ENCODE assay signal across 9 cellular contexts in the genomic region with DNA sequence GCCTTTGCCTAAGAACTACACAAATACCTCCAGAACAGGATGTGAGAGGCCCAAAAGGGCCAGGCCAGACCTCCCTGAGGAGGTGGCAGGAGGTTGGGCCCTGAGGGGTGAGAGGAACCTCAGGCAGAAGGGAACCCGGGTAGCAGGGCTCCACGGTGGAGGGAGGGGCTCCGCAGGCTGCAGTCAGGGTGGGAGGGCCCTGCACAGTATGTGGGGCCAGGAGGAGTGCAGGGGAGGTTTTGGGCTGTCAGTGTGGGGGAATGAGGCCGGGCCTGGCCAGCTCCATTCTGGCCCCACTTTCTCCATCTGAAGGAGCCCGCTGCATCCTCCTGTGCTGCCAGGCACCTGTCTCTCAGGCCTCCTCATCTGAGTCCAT. TPM values are rescaled to one million over a fixed set of nuclear protein-coding genes. Genes with fewer than 3 reads are reported as not detected.
A peak's percentile ranks its signal among the peaks of the same experiment; 100 is the strongest.
DNase-seq lines count a peak whose midpoint lies in the region; ATAC-seq and TF ChIP-seq lines count a peak whose summit lies in the region.
"Had no signal": no experiment of that assay in that cellular context is flagged by ENCODE, and none has a peak within 500 bp of the region (broad histone marks: within the 10 kb centered on the region; RNA-seq: fewer than 3 reads in every experiment).

No MANE protein-coding gene starts in this region.

- peaks cover 37% of the 10 kb centered on the region for H3K27me3 Mint-ChIP-seq in GM23338 (ENCODE audit: insufficient read depth, low read depth, poor library complexity)

- H3K4me1 Mint-ChIP-seq in GM23338: peaks cover 48% of the 10 kb centered on the region

- H2BK120ac ChIP-seq in mesendoderm (ENCODE audit: low read depth, low read length): no peak overlapping the region

- TF ChIP-seq POLR2A in uterus (IDR thresholded peaks at IDR 0.05): no peak

- H4K8ac ChIP-seq in mesendoderm (ENCODE audit: low read depth, low read length): no peak overlapping the region

- H3K79me2 ChIP-seq in mesendoderm (ENCODE audit: control insufficient read depth, insufficient read depth, low read length) (no peaks in the 10 kb centered on the region), GM23338 (replicated peaks; ENCODE audit: insufficient read depth) (no peaks in the 10 kb centered on the region)

- H3K36me3 ChIP-seq in adipocyte (ENCODE audit: control insufficient read depth, insufficient read depth, low read length, severe bottlenecking): peaks cover 7% of the 10 kb centered on the region
- H3K36me3 ChIP-seq in mesendoderm (ENCODE audit: control insufficient read depth, insufficient read depth, low read length): no peaks in the 10 kb centered on the region
- no peaks in the 10 kb centered on the region for H3K36me3 ChIP-seq in uterus
- H3K36me3 ChIP-seq in GM23338 (ENCODE audit: insufficient read depth): no peaks in the 10 kb centered on the region; the same call in 1 of the 2 replicates

- peak overlapping the region; percentile 19 for H3K4ac ChIP-seq in mesendoderm (ENCODE audit: low read depth, low read length)

- no peak overlapping the region for H4K5ac ChIP-seq in mesendoderm (ENCODE audit: low read length)

- H4K20me1 ChIP-seq in GM23338 (replicated peaks; ENCODE audit: insufficient read depth): no peaks in the 10 kb centered on the region

- no peaks in the 10 kb centered on the region for H3K27me3 ChIP-seq in adipocyte (replicated peaks; ENCODE audit: control insufficient read depth, insufficient read depth, low read length)
- H3K27me3 ChIP-seq in mesendoderm (ENCODE audit: insufficient read depth, low read length, poor library complexity): no peaks in the 10 kb centered on the region
- H3K27me3 ChIP-seq in uterus: no peaks in the 10 kb centered on the region
- H3K27me3 ChIP-seq in GM23338 (ENCODE audit: insufficient read depth): no peaks in the 10 kb centered on the region

- H3K27ac ChIP-seq in mesendoderm (ENCODE audit: low read depth, low read length) (peak overlapping the region; percentile 32), uterus (peak overlapping the region; percentile 7 to 54), GM23338 (ENCODE audit: low read depth) (no peak overlapping the region)

- no peak overlapping the region for H3K18ac ChIP-seq in mesendoderm (ENCODE audit: low read length)

- no peak overlapping the region for H3K27ac Mint-ChIP-seq in GM23338

- H3K9ac ChIP-seq in adipocyte (ENCODE audit: low read length) (peak overlapping the region; percentile 11), mesendoderm (ENCODE audit: low read length) (no peak overlapping the region)

- H2AK5ac ChIP-seq in mesendoderm (ENCODE audit: low read length): no peak overlapping the region

- H3K4me3 ChIP-seq in adipocyte (ENCODE audit: low read length): no peak overlapping the region
- no peak overlapping the region for H3K4me3 ChIP-seq in mesendoderm (ENCODE audit: low read length)
- no peak overlapping the region for H3K4me3 ChIP-seq in uterus
- no peak overlapping the region for H3K4me3 ChIP-seq in GM23338

- no peak overlapping the region; the same call in 1 of the 2 replicates for H2AFZ ChIP-seq in GM23338

- WGBS in mesendoderm (ENCODE audit: extremely low coverage, insufficient coverage, low lambda C conversion rate): no CpG with 5 or more reads among the region's 5 CpGs

- H3K4me2 ChIP-seq in mesendoderm (ENCODE audit: low read length) (no peak overlapping the region), GM23338 (no peak overlapping the region)

- no peak for ATAC-seq in HG03175 (IDR thresholded peaks at IDR 0.05; ENCODE audit: unreplicated experiment)
- ATAC-seq in GM23338: no peak

- H3K9me3 ChIP-seq in adipocyte (ENCODE audit: control insufficient read depth, low read length) (no peaks in the 10 kb centered on the region), uterus (no peaks in the 10 kb centered on the region)

- H3K9me2 ChIP-seq in GM23338 (ENCODE audit: insufficient read depth): no peaks in the 10 kb centered on the region

- no peaks in the 10 kb centered on the region for H3K79me1 ChIP-seq in mesendoderm (ENCODE audit: low read length)

- H2BK15ac ChIP-seq in mesendoderm (replicated peaks; ENCODE audit: low read depth): no peak overlapping the region

- no peaks in the 10 kb centered on the region; the same call in 1 of the 3 replicates for H3K9me3 Mint-ChIP-seq in GM23338

- TF ChIP-seq CTCF in uterus (IDR thresholded peaks at IDR 0.05) (no peak), GM23338 (conservative IDR thresholded peaks at IDR 0.05; ENCODE audit: low read depth in 2 of 2) (no peak)

- peaks cover 16% of the 10 kb centered on the region for H3F3A ChIP-seq in GM23338 (replicated peaks; ENCODE audit: low read depth)

- H2BK5ac ChIP-seq in mesendoderm (ENCODE audit: low read length): no peak overlapping the region

- intact Hi-C loops in uterus (cut with DNase I; ENCODE audit: low total_unique reads): no loop called here

- no peak overlapping the region for H3K23ac ChIP-seq in mesendoderm (ENCODE audit: low read length)

- no peak overlapping the region for H3K4me3 Mint-ChIP-seq in GM23338

- DNase-seq in stimulated activated CD4-positive, alpha-beta T cell treated with anti-CD3 and anti-CD28 coated beads, Interleukin-15, amount 100 ng/mL, for 24 hours: peak; percentile 69
- no peak for DNase-seq in stimulated activated CD4-positive, alpha-beta T cell treated with anti-CD3 and anti-CD28 coated beads, Interleukin-4, amount 100 ng/mL, for 1 hour
- DNase-seq in adipocyte (ENCODE audit: low read depth) (no peak), mesendoderm (no peak), uterus (no peak), NCI-H446 (lab: John Stamatoyannopoulos, UW) (no peak), GM23338 (ENCODE audit: low spot score) (no peak)
- DNase-seq: NCI-H1417 treated with DMSO at 0.1 percent for 48 hours had no signal

- peaks cover 9% of the 10 kb centered on the region for H3K36me3 Mint-ChIP-seq in GM23338 (ENCODE audit: low read depth)

- peaks cover 38% of the 10 kb centered on the region for H3K4me1 ChIP-seq in adipocyte (ENCODE audit: control insufficient read depth, insufficient read depth, low read length)
- peaks cover 9% of the 10 kb centered on the region for H3K4me1 ChIP-seq in mesendoderm (ENCODE audit: control insufficient read depth, low read depth, low read length)
- H3K4me1 ChIP-seq in uterus: peaks cover 5 to 29% of the 10 kb centered on the region in 2 donors
- H3K4me1 ChIP-seq in GM23338 (ENCODE audit: insufficient read depth): peaks cover 9% of the 10 kb centered on the region

- peak overlapping the region; percentile 60 for H3K56ac ChIP-seq in mesendoderm (ENCODE audit: low read length)

TF ChIP-seq in GM23338, 12 proteins besides CTCF, POLR2A, EP300 and RAD21 (continues in another document):
- TF ChIP-seq STAT1 (IDR thresholded peaks at IDR 0.05; ENCODE audit: unreplicated experiment) (no peak), NANOG (IDR thresholded peaks at IDR 0.05; ENCODE audit: borderline replicate concordance) (no peak), JUNB (IDR thresholded peaks at IDR 0.05; ENCODE audit: unreplicated experiment) (no peak), ZNF114 (CRISPR knock-in tag; IDR thresholded peaks at IDR 0.05) (no peak), ZNF331 (CRISPR knock-in tag; IDR thresholded peaks at IDR 0.05; ENCODE audit: low read depth) (no peak), EZH2phosphoT487 (IDR thresholded peaks at IDR 0.05; ENCODE audit: unreplicated experiment) (no peak), CREB1 (CRISPR knock-in tag; IDR thresholded peaks at IDR 0.05; ENCODE audit: low read depth) (no peak), EZH2 (IDR thresholded peaks at IDR 0.05; ENCODE audit: low read depth, unreplicated experiment) (no peak)
- TF ChIP-seq, protein P1, sequence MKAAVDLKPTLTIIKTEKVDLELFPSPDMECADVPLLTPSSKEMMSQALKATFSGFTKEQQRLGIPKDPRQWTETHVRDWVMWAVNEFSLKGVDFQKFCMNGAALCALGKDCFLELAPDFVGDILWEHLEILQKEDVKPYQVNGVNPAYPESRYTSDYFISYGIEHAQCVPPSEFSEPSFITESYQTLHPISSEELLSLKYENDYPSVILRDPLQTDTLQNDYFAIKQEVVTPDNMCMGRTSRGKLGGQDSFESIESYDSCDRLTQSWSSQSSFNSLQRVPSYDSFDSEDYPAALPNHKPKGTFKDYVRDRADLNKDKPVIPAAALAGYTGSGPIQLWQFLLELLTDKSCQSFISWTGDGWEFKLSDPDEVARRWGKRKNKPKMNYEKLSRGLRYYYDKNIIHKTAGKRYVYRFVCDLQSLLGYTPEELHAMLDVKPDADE (IDR thresholded peaks at IDR 0.05): no peak
- TF ChIP-seq, protein P2, sequence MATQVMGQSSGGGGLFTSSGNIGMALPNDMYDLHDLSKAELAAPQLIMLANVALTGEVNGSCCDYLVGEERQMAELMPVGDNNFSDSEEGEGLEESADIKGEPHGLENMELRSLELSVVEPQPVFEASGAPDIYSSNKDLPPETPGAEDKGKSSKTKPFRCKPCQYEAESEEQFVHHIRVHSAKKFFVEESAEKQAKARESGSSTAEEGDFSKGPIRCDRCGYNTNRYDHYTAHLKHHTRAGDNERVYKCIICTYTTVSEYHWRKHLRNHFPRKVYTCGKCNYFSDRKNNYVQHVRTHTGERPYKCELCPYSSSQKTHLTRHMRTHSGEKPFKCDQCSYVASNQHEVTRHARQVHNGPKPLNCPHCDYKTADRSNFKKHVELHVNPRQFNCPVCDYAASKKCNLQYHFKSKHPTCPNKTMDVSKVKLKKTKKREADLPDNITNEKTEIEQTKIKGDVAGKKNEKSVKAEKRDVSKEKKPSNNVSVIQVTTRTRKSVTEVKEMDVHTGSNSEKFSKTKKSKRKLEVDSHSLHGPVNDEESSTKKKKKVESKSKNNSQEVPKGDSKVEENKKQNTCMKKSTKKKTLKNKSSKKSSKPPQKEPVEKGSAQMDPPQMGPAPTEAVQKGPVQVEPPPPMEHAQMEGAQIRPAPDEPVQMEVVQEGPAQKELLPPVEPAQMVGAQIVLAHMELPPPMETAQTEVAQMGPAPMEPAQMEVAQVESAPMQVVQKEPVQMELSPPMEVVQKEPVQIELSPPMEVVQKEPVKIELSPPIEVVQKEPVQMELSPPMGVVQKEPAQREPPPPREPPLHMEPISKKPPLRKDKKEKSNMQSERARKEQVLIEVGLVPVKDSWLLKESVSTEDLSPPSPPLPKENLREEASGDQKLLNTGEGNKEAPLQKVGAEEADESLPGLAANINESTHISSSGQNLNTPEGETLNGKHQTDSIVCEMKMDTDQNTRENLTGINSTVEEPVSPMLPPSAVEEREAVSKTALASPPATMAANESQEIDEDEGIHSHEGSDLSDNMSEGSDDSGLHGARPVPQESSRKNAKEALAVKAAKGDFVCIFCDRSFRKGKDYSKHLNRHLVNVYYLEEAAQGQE (IDR thresholded peaks at IDR 0.05; ENCODE audit: unreplicated experiment): no peak

RNA-seq across cellular contexts. Expression of a gene that starts 25.9 kb away (rescaled TPM):
- 15.4 TPM for polyA plus RNA-seq in mesendoderm (2013, experiment 1 of 2)
- polyA plus RNA-seq in mesendoderm (2013, experiment 2 of 2): 15.1 TPM
- 10 to 100 TPM; 18.4 to 34.8 (median 22.7) TPM for total RNA-seq in uterus
- total RNA-seq in GM23338 (2014; rRNA removed; shearing (Covaris generic)): 13.0 and 16.0 TPM in 2 replicates
- 12.6 and 12.8 TPM in 2 replicates for polyA plus RNA-seq in GM23338 (2016; fragmentation: Nextera tagmentation; extraction: Ambion mirVana)

RNA-seq across cellular contexts. Expression of a gene that starts 55.1 kb away (rescaled TPM):
- 13.6 TPM for polyA plus RNA-seq in mesendoderm (2013, experiment 1 of 2)
- 13.8 TPM for polyA plus RNA-seq in mesendoderm (2013, experiment 2 of 2)
- 100 to 1,000 TPM; 118 to 210 (median 145) TPM for total RNA-seq in uterus
- total RNA-seq in GM23338 (2014; rRNA removed; shearing (Covaris generic)): 110 and 136 TPM in 2 replicates
- polyA plus RNA-seq in GM23338 (2016; fragmentation: Nextera tagmentation; extraction: Ambion mirVana): 108 and 114 TPM in 2 replicates
